Comparison of ENCODE assay signal across 1 cellular context in genomic region chr1:27099154-27099903, GRCh38.
TF ChIP-seq lines count a peak whose summit lies in the region.

No MANE protein-coding gene starts in this region.

TF ChIP-seq in HepG2, 621 proteins besides CTCF, POLR2A, EP300 and RAD21 (continued from another document and continues in another):
- TF ChIP-seq, protein P1, sequence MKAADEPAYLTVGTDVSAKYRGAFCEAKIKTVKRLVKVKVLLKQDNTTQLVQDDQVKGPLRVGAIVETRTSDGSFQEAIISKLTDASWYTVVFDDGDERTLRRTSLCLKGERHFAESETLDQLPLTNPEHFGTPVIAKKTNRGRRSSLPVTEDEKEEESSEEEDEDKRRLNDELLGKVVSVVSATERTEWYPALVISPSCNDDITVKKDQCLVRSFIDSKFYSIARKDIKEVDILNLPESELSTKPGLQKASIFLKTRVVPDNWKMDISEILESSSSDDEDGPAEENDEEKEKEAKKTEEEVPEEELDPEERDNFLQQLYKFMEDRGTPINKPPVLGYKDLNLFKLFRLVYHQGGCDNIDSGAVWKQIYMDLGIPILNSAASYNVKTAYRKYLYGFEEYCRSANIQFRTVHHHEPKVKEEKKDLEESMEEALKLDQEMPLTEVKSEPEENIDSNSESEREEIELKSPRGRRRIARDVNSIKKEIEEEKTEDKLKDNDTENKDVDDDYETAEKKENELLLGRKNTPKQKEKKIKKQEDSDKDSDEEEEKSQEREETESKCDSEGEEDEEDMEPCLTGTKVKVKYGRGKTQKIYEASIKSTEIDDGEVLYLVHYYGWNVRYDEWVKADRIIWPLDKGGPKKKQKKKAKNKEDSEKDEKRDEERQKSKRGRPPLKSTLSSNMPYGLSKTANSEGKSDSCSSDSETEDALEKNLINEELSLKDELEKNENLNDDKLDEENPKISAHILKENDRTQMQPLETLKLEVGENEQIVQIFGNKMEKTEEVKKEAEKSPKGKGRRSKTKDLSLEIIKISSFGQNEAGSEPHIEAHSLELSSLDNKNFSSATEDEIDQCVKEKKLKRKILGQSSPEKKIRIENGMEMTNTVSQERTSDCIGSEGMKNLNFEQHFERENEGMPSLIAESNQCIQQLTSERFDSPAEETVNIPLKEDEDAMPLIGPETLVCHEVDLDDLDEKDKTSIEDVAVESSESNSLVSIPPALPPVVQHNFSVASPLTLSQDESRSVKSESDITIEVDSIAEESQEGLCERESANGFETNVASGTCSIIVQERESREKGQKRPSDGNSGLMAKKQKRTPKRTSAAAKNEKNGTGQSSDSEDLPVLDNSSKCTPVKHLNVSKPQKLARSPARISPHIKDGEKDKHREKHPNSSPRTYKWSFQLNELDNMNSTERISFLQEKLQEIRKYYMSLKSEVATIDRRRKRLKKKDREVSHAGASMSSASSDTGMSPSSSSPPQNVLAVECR (CRISPR knock-in tag; IDR thresholded peaks at IDR 0.05; ENCODE audit: borderline replicate concordance): peak; percentile 4; the same call in 1 of the 2 replicates
- no peak for TF ChIP-seq ZNF776 (CRISPR knock-in tag; IDR thresholded peaks at IDR 0.05)
- no peak for TF ChIP-seq SIN3A (IDR thresholded peaks at IDR 0.05; ENCODE audit: borderline replicate concordance, low read depth, low read length)
- TF ChIP-seq, protein P2, sequence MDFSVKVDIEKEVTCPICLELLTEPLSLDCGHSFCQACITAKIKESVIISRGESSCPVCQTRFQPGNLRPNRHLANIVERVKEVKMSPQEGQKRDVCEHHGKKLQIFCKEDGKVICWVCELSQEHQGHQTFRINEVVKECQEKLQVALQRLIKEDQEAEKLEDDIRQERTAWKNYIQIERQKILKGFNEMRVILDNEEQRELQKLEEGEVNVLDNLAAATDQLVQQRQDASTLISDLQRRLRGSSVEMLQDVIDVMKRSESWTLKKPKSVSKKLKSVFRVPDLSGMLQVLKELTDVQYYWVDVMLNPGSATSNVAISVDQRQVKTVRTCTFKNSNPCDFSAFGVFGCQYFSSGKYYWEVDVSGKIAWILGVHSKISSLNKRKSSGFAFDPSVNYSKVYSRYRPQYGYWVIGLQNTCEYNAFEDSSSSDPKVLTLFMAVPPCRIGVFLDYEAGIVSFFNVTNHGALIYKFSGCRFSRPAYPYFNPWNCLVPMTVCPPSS (IDR thresholded peaks at IDR 0.05): no peak
- TF ChIP-seq ZSCAN5A (CRISPR knock-in tag; IDR thresholded peaks at IDR 0.05; ENCODE audit: borderline replicate concordance): no peak
- TF ChIP-seq, protein P3, sequence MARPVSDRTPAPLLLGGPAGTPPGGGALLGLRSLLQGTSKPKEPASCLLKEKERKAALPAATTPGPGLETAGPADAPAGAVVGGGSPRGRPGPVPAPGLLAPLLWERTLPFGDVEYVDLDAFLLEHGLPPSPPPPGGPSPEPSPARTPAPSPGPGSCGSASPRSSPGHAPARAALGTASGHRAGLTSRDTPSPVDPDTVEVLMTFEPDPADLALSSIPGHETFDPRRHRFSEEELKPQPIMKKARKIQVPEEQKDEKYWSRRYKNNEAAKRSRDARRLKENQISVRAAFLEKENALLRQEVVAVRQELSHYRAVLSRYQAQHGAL (CRISPR knock-in tag; IDR thresholded peaks at IDR 0.05; ENCODE audit: not compliant biosample characterization): no peak
- no peak for TF ChIP-seq GATA4 (IDR thresholded peaks at IDR 0.05; ENCODE audit: borderline replicate concordance, low read depth)
- TF ChIP-seq FOXM1 (CRISPR knock-in tag; IDR thresholded peaks at IDR 0.05): no peak
- TF ChIP-seq ZNF383 (CRISPR knock-in tag; IDR thresholded peaks at IDR 0.05; ENCODE audit: borderline replicate concordance): no peak
- TF ChIP-seq, protein P4, sequence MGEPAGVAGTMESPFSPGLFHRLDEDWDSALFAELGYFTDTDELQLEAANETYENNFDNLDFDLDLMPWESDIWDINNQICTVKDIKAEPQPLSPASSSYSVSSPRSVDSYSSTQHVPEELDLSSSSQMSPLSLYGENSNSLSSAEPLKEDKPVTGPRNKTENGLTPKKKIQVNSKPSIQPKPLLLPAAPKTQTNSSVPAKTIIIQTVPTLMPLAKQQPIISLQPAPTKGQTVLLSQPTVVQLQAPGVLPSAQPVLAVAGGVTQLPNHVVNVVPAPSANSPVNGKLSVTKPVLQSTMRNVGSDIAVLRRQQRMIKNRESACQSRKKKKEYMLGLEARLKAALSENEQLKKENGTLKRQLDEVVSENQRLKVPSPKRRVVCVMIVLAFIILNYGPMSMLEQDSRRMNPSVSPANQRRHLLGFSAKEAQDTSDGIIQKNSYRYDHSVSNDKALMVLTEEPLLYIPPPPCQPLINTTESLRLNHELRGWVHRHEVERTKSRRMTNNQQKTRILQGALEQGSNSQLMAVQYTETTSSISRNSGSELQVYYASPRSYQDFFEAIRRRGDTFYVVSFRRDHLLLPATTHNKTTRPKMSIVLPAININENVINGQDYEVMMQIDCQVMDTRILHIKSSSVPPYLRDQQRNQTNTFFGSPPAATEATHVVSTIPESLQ (CRISPR knock-in tag; conservative IDR thresholded peaks at IDR 0.05): no peak
- TF ChIP-seq CENPT (CRISPR knock-in tag; IDR thresholded peaks at IDR 0.05; ENCODE audit: low read depth): no peak
- no peak for TF ChIP-seq BHLHE40 (IDR thresholded peaks at IDR 0.05; ENCODE audit: low read length)
- TF ChIP-seq THAP11 (CRISPR knock-in tag; IDR thresholded peaks at IDR 0.05): no peak
- TF ChIP-seq ZNF773 (CRISPR knock-in tag; IDR thresholded peaks at IDR 0.05; ENCODE audit: borderline replicate concordance): no peak
- TF ChIP-seq THAP8 (CRISPR knock-in tag; IDR thresholded peaks at IDR 0.05; ENCODE audit: borderline replicate concordance): 0 out of 2 replicates have a peak, but pooled peaks have one; percentile 39
- no peak for TF ChIP-seq HCFC1 (IDR thresholded peaks at IDR 0.05; ENCODE audit: low read depth, low read length)
- TF ChIP-seq ARID3A (IDR thresholded peaks at IDR 0.05; ENCODE audit: low read depth, low read length): no peak
- no peak for TF ChIP-seq HNRNPLL (IDR thresholded peaks at IDR 0.05; ENCODE audit: low read depth, low read length, poor library complexity, severe bottlenecking)
- TF ChIP-seq ARNT (IDR thresholded peaks at IDR 0.05): no peak
- TF ChIP-seq HDAC2 (CRISPR knock-in tag; IDR thresholded peaks at IDR 0.05): no peak
- TF ChIP-seq, protein P5, sequence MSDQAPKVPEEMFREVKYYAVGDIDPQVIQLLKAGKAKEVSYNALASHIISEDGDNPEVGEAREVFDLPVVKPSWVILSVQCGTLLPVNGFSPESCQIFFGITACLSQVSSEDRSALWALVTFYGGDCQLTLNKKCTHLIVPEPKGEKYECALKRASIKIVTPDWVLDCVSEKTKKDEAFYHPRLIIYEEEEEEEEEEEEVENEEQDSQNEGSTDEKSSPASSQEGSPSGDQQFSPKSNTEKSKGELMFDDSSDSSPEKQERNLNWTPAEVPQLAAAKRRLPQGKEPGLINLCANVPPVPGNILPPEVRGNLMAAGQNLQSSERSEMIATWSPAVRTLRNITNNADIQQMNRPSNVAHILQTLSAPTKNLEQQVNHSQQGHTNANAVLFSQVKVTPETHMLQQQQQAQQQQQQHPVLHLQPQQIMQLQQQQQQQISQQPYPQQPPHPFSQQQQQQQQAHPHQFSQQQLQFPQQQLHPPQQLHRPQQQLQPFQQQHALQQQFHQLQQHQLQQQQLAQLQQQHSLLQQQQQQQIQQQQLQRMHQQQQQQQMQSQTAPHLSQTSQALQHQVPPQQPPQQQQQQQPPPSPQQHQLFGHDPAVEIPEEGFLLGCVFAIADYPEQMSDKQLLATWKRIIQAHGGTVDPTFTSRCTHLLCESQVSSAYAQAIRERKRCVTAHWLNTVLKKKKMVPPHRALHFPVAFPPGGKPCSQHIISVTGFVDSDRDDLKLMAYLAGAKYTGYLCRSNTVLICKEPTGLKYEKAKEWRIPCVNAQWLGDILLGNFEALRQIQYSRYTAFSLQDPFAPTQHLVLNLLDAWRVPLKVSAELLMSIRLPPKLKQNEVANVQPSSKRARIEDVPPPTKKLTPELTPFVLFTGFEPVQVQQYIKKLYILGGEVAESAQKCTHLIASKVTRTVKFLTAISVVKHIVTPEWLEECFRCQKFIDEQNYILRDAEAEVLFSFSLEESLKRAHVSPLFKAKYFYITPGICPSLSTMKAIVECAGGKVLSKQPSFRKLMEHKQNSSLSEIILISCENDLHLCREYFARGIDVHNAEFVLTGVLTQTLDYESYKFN (CRISPR knock-in tag; conservative IDR thresholded peaks at IDR 0.05): peak; percentile 79
- no peak for TF ChIP-seq ZNF839 (CRISPR knock-in tag; IDR thresholded peaks at IDR 0.05; ENCODE audit: borderline replicate concordance)
- TF ChIP-seq TCF7 (IDR thresholded peaks at IDR 0.05; ENCODE audit: low read depth): peak; percentile 29; the same call in 1 of the 2 replicates
- TF ChIP-seq TBP (CRISPR knock-in tag; IDR thresholded peaks at IDR 0.05): no peak
- no peak for TF ChIP-seq GLMP (CRISPR knock-in tag; IDR thresholded peaks at IDR 0.05; ENCODE audit: borderline replicate concordance)
- TF ChIP-seq ZBTB43 (CRISPR knock-in tag; conservative IDR thresholded peaks at IDR 0.05): no peak
- no peak for TF ChIP-seq MTA1 (CRISPR knock-in tag; IDR thresholded peaks at IDR 0.05; ENCODE audit: borderline replicate concordance)
- no peak for TF ChIP-seq ZNF260 (CRISPR knock-in tag; IDR thresholded peaks at IDR 0.05; ENCODE audit: borderline replicate concordance, low read depth)
- no peak for TF ChIP-seq MBD4 (IDR thresholded peaks at IDR 0.05; ENCODE audit: borderline replicate concordance, low read length)
- TF ChIP-seq MEIS2 (CRISPR knock-in tag; IDR thresholded peaks at IDR 0.05): no peak
- TF ChIP-seq TBX2 (CRISPR knock-in tag; IDR thresholded peaks at IDR 0.05; ENCODE audit: borderline replicate concordance): 0 out of 2 replicates have a peak, but pooled peaks have one; percentile 11
- no peak for TF ChIP-seq ZMYM4 (CRISPR knock-in tag; IDR thresholded peaks at IDR 0.05)
- no peak for TF ChIP-seq RCOR2 (CRISPR knock-in tag; IDR thresholded peaks at IDR 0.05)
- TF ChIP-seq, protein P6, sequence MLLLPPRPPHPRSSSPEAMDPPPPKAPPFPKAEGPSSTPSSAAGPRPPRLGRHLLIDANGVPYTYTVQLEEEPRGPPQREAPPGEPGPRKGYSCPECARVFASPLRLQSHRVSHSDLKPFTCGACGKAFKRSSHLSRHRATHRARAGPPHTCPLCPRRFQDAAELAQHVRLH (CRISPR knock-in tag; IDR thresholded peaks at IDR 0.05; ENCODE audit: borderline replicate concordance, low read depth): peak; percentile 20; the same call in 1 of the 2 replicates
- TF ChIP-seq ESRRA (CRISPR knock-in tag; IDR thresholded peaks at IDR 0.05; ENCODE audit: low read depth): no peak
- no peak for TF ChIP-seq RNF2 (conservative IDR thresholded peaks at IDR 0.05; ENCODE audit: low read depth)
- no peak for TF ChIP-seq REPIN1 (CRISPR knock-in tag; IDR thresholded peaks at IDR 0.05; ENCODE audit: borderline replicate concordance, low read depth)
- TF ChIP-seq ZSCAN9 (CRISPR knock-in tag; IDR thresholded peaks at IDR 0.05; ENCODE audit: borderline replicate concordance): no peak
- no peak for TF ChIP-seq ZNF552 (CRISPR knock-in tag; IDR thresholded peaks at IDR 0.05; ENCODE audit: borderline replicate concordance)
